Comparison of ENCODE assay signal across 8 cellular contexts in genomic region chr1:167454929-167455785, GRCh38.
DNase-seq lines count a peak whose midpoint lies in the region; ATAC-seq and TF ChIP-seq lines count a peak whose summit lies in the region.

No MANE protein-coding gene starts in this region.

- TF ChIP-seq POLR2A in vagina (IDR thresholded peaks at IDR 0.05), result no peak

- peaks cover 47% of the 10 kb centered on the region for H3K4me1 Mint-ChIP-seq in activated naive CD8-positive, alpha-beta T cell treated with anti-CD3 and anti-CD28 coated beads, Interleukin-2, amount 10 ng/mL, durations not matched to agents 7 days and 5 days

- H3K36me3 ChIP-seq in heart right ventricle (no peaks in the 10 kb centered on the region), vagina (no peaks in the 10 kb centered on the region)

- H3K27ac Mint-ChIP-seq in activated naive CD8-positive, alpha-beta T cell treated with anti-CD3 and anti-CD28 coated beads, Interleukin-2, amount 10 ng/mL, durations not matched to agents 7 days and 5 days, result peak overlapping the region; percentile 80

- ATAC-seq in GM21381 (IDR thresholded peaks at IDR 0.05; ENCODE audit: unreplicated experiment), result peak; percentile 56
- peak; percentile 67 for ATAC-seq in activated naive CD8-positive, alpha-beta T cell treated with anti-CD3 and anti-CD28 coated beads, Interleukin-2, amount 10 ng/mL, durations not matched to agents 7 days and 5 days (ENCODE audit: low read depth)
- peak; percentile 81 to 93 (median 82) for ATAC-seq in heart right ventricle

- POLR2A ChIA-PET in activated naive CD8-positive, alpha-beta T cell treated with anti-CD3 and anti-CD28 coated beads, Interleukin-2, amount 10 ng/mL, durations not matched to agents 7 days and 5 days (lab: Charles Lee), result interaction anchor here (0.5 to 9.0 kb wide), 19 partner anchors 7 to 579 kb away, joined by 3 to 63 read pairs (median 6); partner anchors contain the start of genes CD247 and TADA1

- H3K9me3 Mint-ChIP-seq in activated naive CD8-positive, alpha-beta T cell treated with anti-CD3 and anti-CD28 coated beads, Interleukin-2, amount 10 ng/mL, durations not matched to agents 7 days and 5 days, result no peaks in the 10 kb centered on the region

- peaks cover 11% of the 10 kb centered on the region for H3K36me3 Mint-ChIP-seq in activated naive CD8-positive, alpha-beta T cell treated with anti-CD3 and anti-CD28 coated beads, Interleukin-2, amount 10 ng/mL, durations not matched to agents 7 days and 5 days

- intact Hi-C loops in heart right ventricle (cut with DNase I) (loop anchor here in 2 of 10 donors (5.0 kb wide), 1 partner anchor 77 kb away; no protein-coding TSS in a partner anchor), posterior vena cava (cut with DNase I) (no loop called here), vagina (cut with DNase I) (no loop called here)

- H3K27ac ChIP-seq in heart right ventricle (peak overlapping the region; percentile 67 to 92 (median 85)), vagina (peak overlapping the region; percentile 83)

- WGBS in heart right ventricle, 2 donors, result 0 to 1% methylated on average over 83 of the region's 83 CpGs

- H3K27me3 Mint-ChIP-seq in activated naive CD8-positive, alpha-beta T cell treated with anti-CD3 and anti-CD28 coated beads, Interleukin-2, amount 10 ng/mL, durations not matched to agents 7 days and 5 days, result no peaks in the 10 kb centered on the region

- DNase-seq in Caki2 (ENCODE audit: low read depth) (peak; percentile 59), HuH-7.5 (ENCODE audit: low spot score) (peak; percentile 45), SKM-1 treated with dmso at 0.1 percent for 144 hours (lab: John Stamatoyannopoulos, UW; ENCODE audit: unreplicated experiment) (peak; percentile 34), heart right ventricle (peak; percentile 36 to 70), posterior vena cava (ENCODE audit: low spot score) (peak; percentile 87), vagina (ENCODE audit: extremely low spot score in 2 of 2) (no peak)
- peak; percentile 84 for DNase-seq in activated naive CD8-positive, alpha-beta T cell treated with anti-CD3 and anti-CD28 coated beads, Interleukin-2, amount 10 ng/mL, durations not matched to agents 7 days and 5 days

- H3K27me3 ChIP-seq in heart right ventricle, result peaks cover 0 to 5% (median 0%) of the 10 kb centered on the region in 7 donors
- H3K27me3 ChIP-seq in vagina, result no peaks in the 10 kb centered on the region

- peaks cover 0 to 15% (median 9%) of the 10 kb centered on the region in 9 donors for H3K4me1 ChIP-seq in heart right ventricle
- peaks cover 18% of the 10 kb centered on the region for H3K4me1 ChIP-seq in vagina

- TF ChIP-seq CTCF in heart right ventricle (IDR thresholded peaks at IDR 0.05) (no peak), vagina (IDR thresholded peaks at IDR 0.05) (no peak)

- peak overlapping the region; percentile 61 to 97 (median 74) for H3K4me3 ChIP-seq in heart right ventricle
- peak overlapping the region; percentile 65 to 81 for H3K4me3 ChIP-seq in vagina

- H3K4me3 Mint-ChIP-seq in activated naive CD8-positive, alpha-beta T cell treated with anti-CD3 and anti-CD28 coated beads, Interleukin-2, amount 10 ng/mL, durations not matched to agents 7 days and 5 days, result peak overlapping the region; percentile 78

- in situ Hi-C loops in Caki2 (cut with HindIII; ENCODE audit: low pct_unique_long_range_greater_than_20kb, low sequenced_read_pairs), result no loop called here

- H3K9me3 ChIP-seq in heart right ventricle (no peaks in the 10 kb centered on the region), vagina (no peaks in the 10 kb centered on the region)

Comparison
In these comparisons a context has a peak if more than half of its experiments do, and no peak if none do; other contexts are left out.
1. DNase-seq: peak in Caki2 (single experiment), HuH-7.5 (single experiment), SKM-1 treated with dmso at 0.1 percent for 144 hours (single experiment), activated naive CD8-positive, alpha-beta T cell treated with anti-CD3 and anti-CD28 coated beads, Interleukin-2, amount 10 ng/mL, durations not matched to agents 7 days and 5 days (single experiment), heart right ventricle (2 of 2) and posterior vena cava (single experiment); none in vagina (0 of 2).
2. Peak in every context shown above with its lines, with median percentiles within 50 percentile points of each other: ATAC-seq.